ENCODE assay signal across 25 cellular contexts in the genomic region with DNA sequence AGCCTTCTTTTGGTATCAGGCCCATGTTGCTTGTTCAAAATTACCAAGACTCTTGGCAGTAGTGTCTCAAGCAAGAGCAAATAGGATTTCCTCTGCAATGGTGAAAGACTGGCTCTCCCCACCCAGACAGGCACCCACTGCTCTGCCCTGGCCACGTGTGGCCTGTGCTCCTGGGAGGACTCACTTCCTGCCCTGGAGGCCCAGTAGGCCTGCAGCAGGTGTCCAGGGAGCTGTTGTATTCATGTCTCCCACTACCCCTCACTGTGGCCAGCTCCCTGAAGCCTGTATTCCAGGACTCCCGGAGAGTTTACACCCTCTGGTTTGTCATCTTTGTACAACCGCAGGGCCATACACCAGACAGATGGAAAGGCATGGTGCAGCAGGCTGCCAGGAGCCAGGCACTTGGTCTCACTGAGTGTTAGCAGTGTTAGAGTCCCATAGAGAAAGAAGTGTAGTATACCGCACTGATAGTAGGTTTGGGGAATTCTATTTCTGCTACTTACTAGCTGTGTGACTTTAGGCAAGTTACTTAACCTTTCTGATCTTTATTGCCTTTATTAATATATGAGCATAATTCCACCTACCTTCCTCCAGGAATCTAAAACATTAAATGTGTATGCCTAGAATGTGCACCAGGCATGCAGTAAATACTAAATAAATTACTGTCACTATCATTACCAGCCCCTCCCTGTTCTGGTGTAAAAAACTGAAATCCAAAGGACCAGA.
DNase-seq lines count a peak whose midpoint lies in the region; ATAC-seq and TF ChIP-seq lines count a peak whose summit lies in the region.
"Had no signal": no experiment of that assay in that cellular context is flagged by ENCODE, and none has a peak within 500 bp of the region (broad histone marks: within the 10 kb centered on the region; RNA-seq: fewer than 3 reads in every experiment).

No MANE protein-coding gene starts in this region.

- H3K9me3 ChIP-seq in iPS-15b (ENCODE audit: control insufficient read depth, insufficient read depth, low read length), result no peaks in the 10 kb centered on the region
- H3K9me3 ChIP-seq: A549, BE2C, Caco-2 had no signal

- H3K4me3 Mint-ChIP-seq in activated naive CD8-positive, alpha-beta T cell treated with anti-CD3 and anti-CD28 coated beads for 36 hours, result no peak overlapping the region
- H3K4me3 Mint-ChIP-seq in activated naive CD8-positive, alpha-beta T cell treated with anti-CD3 and anti-CD28 coated beads, Interleukin-2, amount 50 U/mL, for 24 hours, result no peak overlapping the region
- H3K4me3 Mint-ChIP-seq in stimulated activated memory B cell treated with anti-CD40 and anti-IgM and Interleukin-4, amounts not matched to agents 10 μg/mL and 1 μg/mL and 100 μg/mL, for 72 hours, result no peak overlapping the region
- H3K4me3 Mint-ChIP-seq: naive thymus-derived CD4-positive, alpha-beta T cell; T-helper 2 cell treated with Interferon-gamma antibody and Interleukin-4, amounts not matched to agents 5 μg/mL and 100 μg/mL, for 36 hours had no signal

- H3K4me3 ChIP-seq in iPS-15b (ENCODE audit: low read depth, low read length), result no peak overlapping the region
- H3K4me3 ChIP-seq in brain microvascular endothelial cell (ENCODE audit: low read depth, low read length), result no peak overlapping the region
- H3K4me3 ChIP-seq: A549, GM23248 had no signal

- H3K4me1 Mint-ChIP-seq in activated naive CD8-positive, alpha-beta T cell treated with anti-CD3 and anti-CD28 coated beads for 36 hours, result no peaks in the 10 kb centered on the region
- no peaks in the 10 kb centered on the region for H3K4me1 Mint-ChIP-seq in activated naive CD8-positive, alpha-beta T cell treated with anti-CD3 and anti-CD28 coated beads, Interleukin-2, amount 50 U/mL, for 24 hours
- no peaks in the 10 kb centered on the region for H3K4me1 Mint-ChIP-seq in stimulated activated memory B cell treated with anti-CD40 and anti-IgM and Interleukin-4, amounts not matched to agents 10 μg/mL and 1 μg/mL and 100 μg/mL, for 72 hours

- in situ Hi-C loops in brain microvascular endothelial cell (cut with HindIII; ENCODE audit: low pct_ligation_motif_present, low sequenced_read_pairs), result no loop called here

- no peak for ATAC-seq in activated naive CD8-positive, alpha-beta T cell treated with anti-CD3 and anti-CD28 coated beads, Interleukin-2, amount 50 U/mL, for 24 hours
- no peak for ATAC-seq in stimulated activated memory B cell treated with anti-CD40 and anti-IgM and Interleukin-4, amounts not matched to agents 10 μg/mL and 1 μg/mL and 100 μg/mL, for 72 hours
- ATAC-seq in SK-N-SH treated with all-trans-retinoic acid at 6 μM for 48 hours (no peak), GM19395 (IDR thresholded peaks at IDR 0.05; ENCODE audit: unreplicated experiment) (no peak)
- ATAC-seq: A549; naive thymus-derived CD4-positive, alpha-beta T cell had no signal

- peak overlapping the region; percentile 8 for H3K27ac Mint-ChIP-seq in activated naive CD8-positive, alpha-beta T cell treated with anti-CD3 and anti-CD28 coated beads for 36 hours
- H3K27ac Mint-ChIP-seq in activated naive CD8-positive, alpha-beta T cell treated with anti-CD3 and anti-CD28 coated beads, Interleukin-2, amount 50 U/mL, for 24 hours, result no peak overlapping the region
- H3K27ac Mint-ChIP-seq in stimulated activated memory B cell treated with anti-CD40 and anti-IgM and Interleukin-4, amounts not matched to agents 10 μg/mL and 1 μg/mL and 100 μg/mL, for 72 hours, result peak overlapping the region; percentile 65
- H3K27ac Mint-ChIP-seq: T-helper 2 cell treated with Interferon-gamma antibody and Interleukin-4, amounts not matched to agents 5 μg/mL and 100 μg/mL, for 36 hours had no signal

- H3K36me3 Mint-ChIP-seq in activated naive CD8-positive, alpha-beta T cell treated with anti-CD3 and anti-CD28 coated beads for 36 hours, result no peaks in the 10 kb centered on the region
- H3K36me3 Mint-ChIP-seq in activated naive CD8-positive, alpha-beta T cell treated with anti-CD3 and anti-CD28 coated beads, Interleukin-2, amount 50 U/mL, for 24 hours (ENCODE audit: low read depth), result peaks cover 19% of the 10 kb centered on the region
- H3K36me3 Mint-ChIP-seq in stimulated activated memory B cell treated with anti-CD40 and anti-IgM and Interleukin-4, amounts not matched to agents 10 μg/mL and 1 μg/mL and 100 μg/mL, for 72 hours, result peaks cover 44% of the 10 kb centered on the region

- DNase-seq in activated naive CD8-positive, alpha-beta T cell treated with anti-CD3 and anti-CD28 coated beads for 36 hours, result no peak
- DNase-seq in activated naive CD8-positive, alpha-beta T cell treated with anti-CD3 and anti-CD28 coated beads, Interleukin-2, amount 50 U/mL, for 24 hours, result no peak
- DNase-seq in brain microvascular endothelial cell, result no peak
- DNase-seq: activated CD4-positive, alpha-beta T cell treated with anti-CD3 and anti-CD28 coated beads, Interleukin-2, amount 50 U/mL, for 1 hour; activated CD8-positive, alpha-beta memory T cell treated with anti-CD3 and anti-CD28 coated beads, Interleukin-2, amount 50 U/mL, for 4 hours; BE2C; Caco-2; erythroblast; foreskin fibroblast; GM23248; IMR-90; mesendoderm; naive thymus-derived CD4-positive, alpha-beta T cell; NCI-H1417 treated with DMSO at 0.1 percent for 48 hours; NCI-H524; stimulated activated CD8-positive, alpha-beta memory T cell treated with anti-CD3 and anti-CD28 coated beads, Interleukin-4, amount 100 ng/mL, for 48 hours had no signal

- peaks cover 5% of the 10 kb centered on the region for H3K36me3 ChIP-seq in iPS-15b (ENCODE audit: control insufficient read depth, insufficient read depth, low read length)
- peaks cover 4% of the 10 kb centered on the region for H3K36me3 ChIP-seq in brain microvascular endothelial cell (replicated peaks)

- TF ChIP-seq CTCF in brain microvascular endothelial cell (IDR thresholded peaks at IDR 0.05; ENCODE audit: low read depth, low read length, missing control alignments), result no peak

- H3K27ac ChIP-seq in cingulate gyrus (ENCODE audit: low read depth, low read length) (peak overlapping the region; percentile 55), brain microvascular endothelial cell (no peak overlapping the region)
- H3K27ac ChIP-seq: A549, GM23248, HL-60, VCaP had no signal

- peak overlapping the region; percentile 12 for H3K9ac ChIP-seq in iPS-15b (ENCODE audit: low read depth, low read length)
- H3K9ac ChIP-seq: GM23248 had no signal

- H3K27me3 ChIP-seq in iPS-15b (ENCODE audit: control insufficient read depth, insufficient read depth, low read length) (no peaks in the 10 kb centered on the region), brain microvascular endothelial cell (replicated peaks) (no peaks in the 10 kb centered on the region)
- H3K27me3 ChIP-seq: BE2C had no signal

- no peaks in the 10 kb centered on the region for H3K9me3 Mint-ChIP-seq in activated naive CD8-positive, alpha-beta T cell treated with anti-CD3 and anti-CD28 coated beads for 36 hours
- no peaks in the 10 kb centered on the region for H3K9me3 Mint-ChIP-seq in activated naive CD8-positive, alpha-beta T cell treated with anti-CD3 and anti-CD28 coated beads, Interleukin-2, amount 50 U/mL, for 24 hours
- no peaks in the 10 kb centered on the region for H3K9me3 Mint-ChIP-seq in stimulated activated memory B cell treated with anti-CD40 and anti-IgM and Interleukin-4, amounts not matched to agents 10 μg/mL and 1 μg/mL and 100 μg/mL, for 72 hours
- H3K9me3 Mint-ChIP-seq: T-helper 2 cell treated with Interferon-gamma antibody and Interleukin-4, amounts not matched to agents 5 μg/mL and 100 μg/mL, for 36 hours had no signal

- no peaks in the 10 kb centered on the region for H3K27me3 Mint-ChIP-seq in activated naive CD8-positive, alpha-beta T cell treated with anti-CD3 and anti-CD28 coated beads for 36 hours
- H3K27me3 Mint-ChIP-seq in activated naive CD8-positive, alpha-beta T cell treated with anti-CD3 and anti-CD28 coated beads, Interleukin-2, amount 50 U/mL, for 24 hours, result no peaks in the 10 kb centered on the region
- no peaks in the 10 kb centered on the region for H3K27me3 Mint-ChIP-seq in stimulated activated memory B cell treated with anti-CD40 and anti-IgM and Interleukin-4, amounts not matched to agents 10 μg/mL and 1 μg/mL and 100 μg/mL, for 72 hours
- H3K27me3 Mint-ChIP-seq: naive thymus-derived CD4-positive, alpha-beta T cell had no signal

- H3K4me1 ChIP-seq in iPS-15b (ENCODE audit: control insufficient read depth, insufficient read depth, low read length), result peaks cover 3% of the 10 kb centered on the region
- H3K4me1 ChIP-seq: A549, Caco-2 had no signal

TF ChIP-seq in SK-N-SH treated with all-trans-retinoic acid at 6 μM for 48 hours, 23 proteins besides CTCF, POLR2A, EP300 and RAD21 (continues in another document):
- TF ChIP-seq CSRNP3 (CRISPR knock-in tag; IDR thresholded peaks at IDR 0.05) (no peak), ZNF565 (CRISPR knock-in tag; conservative IDR thresholded peaks at IDR 0.05; ENCODE audit: low read depth) (no peak), SNAI2 (CRISPR knock-in tag; IDR thresholded peaks at IDR 0.05) (no peak), CREB5 (CRISPR knock-in tag; IDR thresholded peaks at IDR 0.05; ENCODE audit: low read depth) (no peak), ISL1 (CRISPR knock-in tag; IDR thresholded peaks at IDR 0.05) (no peak), ZC3H10 (CRISPR knock-in tag; IDR thresholded peaks at IDR 0.05) (no peak), ESRRG (CRISPR knock-in tag; IDR thresholded peaks at IDR 0.05) (no peak), OSR1 (CRISPR knock-in tag; IDR thresholded peaks at IDR 0.05) (no peak)
